21 cellular contexts compared by ENCODE assay signal in the genomic region with DNA sequence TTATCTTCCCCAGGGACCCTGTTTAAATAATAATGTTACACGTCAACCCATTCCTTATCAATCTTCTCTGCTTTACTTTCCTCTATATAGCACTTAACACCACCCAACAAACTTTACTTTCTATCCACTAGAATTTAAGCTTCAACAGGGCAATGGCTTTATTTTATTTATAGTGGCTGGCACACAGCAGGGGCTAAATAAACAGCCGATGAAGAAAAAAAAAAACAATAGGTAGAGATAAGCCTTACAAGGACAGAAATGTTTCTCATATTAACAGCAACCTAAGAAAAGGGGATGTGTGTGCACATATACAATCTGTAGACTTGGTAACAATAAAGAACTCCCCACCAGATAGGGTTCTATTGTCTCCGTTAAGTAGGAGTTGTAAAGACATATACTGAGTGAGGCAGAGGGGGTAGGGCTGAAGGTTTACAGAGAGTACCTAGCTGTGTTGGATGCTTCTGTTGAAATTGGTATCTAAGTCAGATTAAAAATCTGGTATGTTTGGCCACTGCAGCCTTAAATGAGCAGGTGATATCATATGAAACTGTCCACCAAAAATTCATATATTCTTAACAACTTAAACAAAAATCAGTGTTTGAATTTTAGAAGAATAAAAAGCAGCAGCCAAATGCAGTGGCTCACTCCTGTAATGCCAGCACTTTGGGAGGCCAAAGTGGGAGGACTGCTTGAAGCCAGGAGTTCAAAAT.
"Had no signal": no experiment of that assay in that cellular context is flagged by ENCODE, and none has a peak within 500 bp of the region (broad histone marks: within the 10 kb centered on the region; RNA-seq: fewer than 3 reads in every experiment).

No MANE protein-coding gene starts in this region.

- ATAC-seq: activated CD8-positive, alpha-beta T cell treated with anti-CD3 and anti-CD28 coated beads for 36 hours; body of pancreas; effector memory CD8-positive, alpha-beta T cell; mucosa of descending colon; naive thymus-derived CD4-positive, alpha-beta T cell; right cardiac atrium; stimulated activated naive CD8-positive, alpha-beta T cell treated with anti-CD3 and anti-CD28 coated beads, Interleukin-15, Interleukin-2, amounts not matched to agents 100 U/mL and 50 U/mL, for 24 hours had no signal

- H3K4me3 Mint-ChIP-seq: activated B cell treated with CpG ODN at 0.5 μM for 24 hours; activated CD8-positive, alpha-beta T cell treated with anti-CD3 and anti-CD28 coated beads for 36 hours; activated naive CD8-positive, alpha-beta T cell; central memory CD8-positive, alpha-beta T cell; effector memory CD8-positive, alpha-beta T cell had no signal

- DNase-seq: activated B cell treated with CpG ODN at 0.5 μM for 24 hours; activated CD4-positive, alpha-beta T cell treated with anti-CD3 and anti-CD28 coated beads for 48 hours; activated CD8-positive, alpha-beta T cell treated with anti-CD3 and anti-CD28 coated beads for 36 hours; activated effector memory CD4-positive, alpha-beta T cell treated with anti-CD3 and anti-CD28 coated beads, Interleukin-2, amount 50 U/mL, for 16 hours; activated T-cell treated with anti-CD3 and anti-CD28 coated beads, Interleukin-2, amount 50 U/mL, for 48 hours; amniotic stem cell; body of pancreas; cortex of kidney; effector memory CD8-positive, alpha-beta T cell; erythroblast; islet precursor cell; mucosa of descending colon; naive thymus-derived CD4-positive, alpha-beta T cell; nucleus accumbens; right cardiac atrium; stimulated activated naive CD8-positive, alpha-beta T cell treated with anti-CD3 and anti-CD28 coated beads, Interleukin-15, Interleukin-2, amounts not matched to agents 100 U/mL and 50 U/mL, for 24 hours; transverse colon had no signal

- H3K36me3 ChIP-seq: prostate gland, transverse colon had no signal

- H3K4me3 ChIP-seq: body of pancreas, mucosa of descending colon, prostate gland, smooth muscle cell, transverse colon had no signal

- H3K27me3 Mint-ChIP-seq: activated B cell treated with CpG ODN at 0.5 μM for 24 hours; activated CD8-positive, alpha-beta T cell treated with anti-CD3 and anti-CD28 coated beads for 36 hours; activated naive CD8-positive, alpha-beta T cell; central memory CD8-positive, alpha-beta T cell; effector memory CD8-positive, alpha-beta T cell; naive thymus-derived CD4-positive, alpha-beta T cell had no signal

- H3K4me1 ChIP-seq: prostate gland had no signal

- H3K27ac Mint-ChIP-seq: activated B cell treated with CpG ODN at 0.5 μM for 24 hours; activated CD8-positive, alpha-beta T cell treated with anti-CD3 and anti-CD28 coated beads for 36 hours had no signal

- H3K9me3 ChIP-seq: body of pancreas, prostate gland had no signal

- H3K27me3 ChIP-seq: body of pancreas, transverse colon had no signal

- H3K27ac ChIP-seq: body of pancreas, prostate gland, transverse colon had no signal

- H3K4me2 ChIP-seq: smooth muscle cell had no signal
